Comparison of ENCODE assay signal across 8 cellular contexts in genomic region chr2:72859831-72860262, GRCh38. TPM values are rescaled to one million over a fixed set of nuclear protein-coding genes. Genes with fewer than 3 reads are reported as not detected.
A peak's percentile ranks its signal among the peaks of the same experiment; 100 is the strongest.
DNase-seq lines count a peak whose midpoint lies in the region; ATAC-seq and TF ChIP-seq lines count a peak whose summit lies in the region.

No MANE protein-coding gene starts in this region.

- DNase-seq in G401 (ENCODE audit: low spot score), result peak; percentile 84
- peak; percentile 89 for DNase-seq in NCI-H146 (lab: John Stamatoyannopoulos, UW)
- DNase-seq in UCSD-AML1 (lab: John Stamatoyannopoulos, UW; ENCODE audit: unreplicated experiment), result peak; percentile 20
- peak; percentile 91 for DNase-seq in islet precursor cell
- peak; percentile 52 to 67 for DNase-seq in stimulated activated CD4-positive, alpha-beta T cell treated with anti-CD3 and anti-CD28 coated beads, Interleukin-2, amount 100 ng/mL, for 24 hours

- H3K9me3 Mint-ChIP-seq in brain, result peaks cover 0 to 5% (median 0%) of the 10 kb centered on the region in 5 experiments

- no peak overlapping the region for H3K27ac ChIP-seq in HEK293 (ENCODE audit: extremely low read depth, low read depth, low read length)

- no peak overlapping the region for H3K27ac Mint-ChIP-seq in brain

- in situ Hi-C loops in G401 (cut with HindIII; ENCODE audit: low sequenced_read_pairs), result no loop called here

- H3K27me3 Mint-ChIP-seq in brain, result peaks cover 49% of the 10 kb centered on the region

- POLR2A ChIA-PET in HEK293 (lab: Yijun Ruan, JAX), result no interaction called here

- H3K4me1 Mint-ChIP-seq in brain, result peaks cover 9% of the 10 kb centered on the region

- peak overlapping the region in 1 of 5 experiments; percentile 6 for H3K4me3 Mint-ChIP-seq in brain

- TF ChIP-seq CTCF in HEK293 (tag by site-specific recombination; IDR thresholded peaks at IDR 0.05) (peak; percentile 48), brain (conservative IDR thresholded peaks at IDR 0.05) (peak; percentile 75 to 81)

- ATAC-seq in HG02981 (IDR thresholded peaks at IDR 0.05; ENCODE audit: unreplicated experiment), result no peak

- CTCF ChIA-PET in HEK293 (lab: Yijun Ruan, JAX), result interaction anchor here (0.6 to 5.8 kb wide), 54 partner anchors 9 to 1859 kb away, joined by 3 to 72 read pairs (median 4); partner anchors contain the start of gene SPR

- no peak overlapping the region for H3K4me3 ChIP-seq in HEK293 (ENCODE audit: low read depth, low read length)

- no peaks in the 10 kb centered on the region for H3K4me1 ChIP-seq in HEK293 (ENCODE audit: control insufficient read depth, insufficient read depth, low read length)

- H3K36me3 Mint-ChIP-seq in brain, result no peaks in the 10 kb centered on the region

- H3K36me3 ChIP-seq in HEK293 (ENCODE audit: control insufficient read depth in 2 of 2, insufficient read depth in 1 of 2, low read length in 2 of 2), result no peaks in the 10 kb centered on the region

- no peaks in the 10 kb centered on the region for H3K9me3 ChIP-seq in HEK293 (ENCODE audit: control insufficient read depth, insufficient read depth, low read depth, low read length)

TF ChIP-seq in HEK293, 187 proteins besides CTCF, POLR2A, EP300 and RAD21:
- peak; percentile 71 for TF ChIP-seq ZNF654 (tag by site-specific recombination; IDR thresholded peaks at IDR 0.05; ENCODE audit: low read depth)
- no peak for TF ChIP-seq PRDM4 (tag by site-specific recombination; IDR thresholded peaks at IDR 0.05)
- no peak for TF ChIP-seq ZNF558 (tag by site-specific recombination; IDR thresholded peaks at IDR 0.05)
- TF ChIP-seq ZNF23 (tag by site-specific recombination; IDR thresholded peaks at IDR 0.05; ENCODE audit: borderline replicate concordance), result no peak
- peak; percentile 76 for TF ChIP-seq ZNF362 (tag by site-specific recombination; IDR thresholded peaks at IDR 0.05)
- no peak for TF ChIP-seq ZNF366 (tag by site-specific recombination; conservative IDR thresholded peaks at IDR 0.05)
- TF ChIP-seq ZNF843 (tag by site-specific recombination; IDR thresholded peaks at IDR 0.05), result no peak
- TF ChIP-seq FEZF1 (tag by site-specific recombination; IDR thresholded peaks at IDR 0.05), result no peak
- TF ChIP-seq ZEB2 (tag by site-specific recombination; IDR thresholded peaks at IDR 0.05), result peak; percentile 45; the same call in 1 of the 2 replicates
- TF ChIP-seq ZNF660 (tag by site-specific recombination; IDR thresholded peaks at IDR 0.05), result no peak
- no peak for TF ChIP-seq ZNF155 (tag by site-specific recombination; IDR thresholded peaks at IDR 0.05)
- no peak for TF ChIP-seq PRDM2 (tag by site-specific recombination; IDR thresholded peaks at IDR 0.05; ENCODE audit: borderline replicate concordance)
- TF ChIP-seq ZNF248 (tag by site-specific recombination; IDR thresholded peaks at IDR 0.05), result no peak
- no peak for TF ChIP-seq ZNF174 (tag by site-specific recombination; IDR thresholded peaks at IDR 0.05)
- no peak for TF ChIP-seq ZNF510 (tag by site-specific recombination; IDR thresholded peaks at IDR 0.05; ENCODE audit: insufficient replicate concordance)
- TF ChIP-seq SCRT1 (tag by site-specific recombination; IDR thresholded peaks at IDR 0.05; ENCODE audit: borderline replicate concordance), result no peak

RNA-seq across cellular contexts. Expression of gene SPR, which starts 27.4 kb away (rescaled TPM):
- 55.9 and 65.8 TPM in 2 replicates for total RNA-seq in G401 (2014; rRNA removed; shearing (Covaris generic))
- polyA plus RNA-seq in brain (ENCODE audit: insufficient read depth, low read depth, low replicate concordance), result 7.1 TPM

RNA-seq across cellular contexts. Expression of gene EXOC6B, which starts 34.0 kb away (rescaled TPM):
- total RNA-seq in G401 (2014; rRNA removed; shearing (Covaris generic)), result 19.1 and 39.5 TPM in 2 replicates
- 14.0 TPM for polyA plus RNA-seq in brain (ENCODE audit: insufficient read depth, low read depth, low replicate concordance)

RNA-seq across cellular contexts. Expression of gene EMX1, which starts 57.5 kb away (rescaled TPM):
- not detected in 2 replicates for total RNA-seq in G401 (2014; rRNA removed; shearing (Covaris generic))
- polyA plus RNA-seq in brain (ENCODE audit: insufficient read depth, low read depth, low replicate concordance), result 9.1 TPM

Comparison
In these comparisons a context has a peak if more than half of its experiments do, and no peak if none do; other contexts are left out.
1. DNase-seq: peak in every context shown above with its lines; median percentile 91 in islet precursor cell; 89 in NCI-H146; 84 in G401; 60 in stimulated activated CD4-positive, alpha-beta T cell treated with anti-CD3 and anti-CD28 coated beads, Interleukin-2, amount 100 ng/mL, for 24 hours; 20 in UCSD-AML1.